In genomic region chr17:27247071-27247957, GRCh38 we compare ENCODE assay signal across 8 cellular contexts. TPM values are rescaled to one million over a fixed set of nuclear protein-coding genes. Genes with fewer than 3 reads are reported as not detected.
DNase-seq lines count a peak whose midpoint lies in the region; ATAC-seq and TF ChIP-seq lines count a peak whose summit lies in the region.

No MANE protein-coding gene starts in this region.

- peak overlapping the region; percentile 1 for H3K9ac ChIP-seq in skeletal muscle satellite cell (ENCODE audit: low read depth, low read length)

- intact Hi-C loops in head of caudate nucleus (cut with DNase I), result loop anchor here (10.0 kb wide), 1 partner anchor 47 kb away; the partner anchor contains the start of gene WSB1

- peaks cover 21% of the 10 kb centered on the region for H3K27me3 Mint-ChIP-seq in HFFc6 (ENCODE audit: insufficient read depth)

- no peaks in the 10 kb centered on the region for H3K27me3 ChIP-seq in skeletal muscle satellite cell (ENCODE audit: control insufficient read depth, insufficient read depth, low read length)

- DNase-seq in HFFc6, result peak; percentile 28
- DNase-seq in head of caudate nucleus, result peak in 27 of 42 donors; percentile 11 to 71 (median 41)
- no peak for DNase-seq in NCI-H1417 treated with DMSO at 0.1 percent for 48 hours (lab: John Stamatoyannopoulos, UW)
- DNase-seq in germinal center (ENCODE audit: low spot score), result no peak
- no peak for DNase-seq in MV-4-11 (lab: John Stamatoyannopoulos, UW)

- H3K4me3 Mint-ChIP-seq in HFFc6, result no peak overlapping the region

- H3K36me3 ChIP-seq in skeletal muscle satellite cell (ENCODE audit: insufficient read depth, low read length), result no peaks in the 10 kb centered on the region

- H3K4me2 ChIP-seq in skeletal muscle satellite cell (ENCODE audit: low read length), result no peak overlapping the region

- peaks cover 32% of the 10 kb centered on the region for H3K4me1 ChIP-seq in skeletal muscle satellite cell (ENCODE audit: control insufficient read depth, insufficient read depth, low read length)

- H3K9me3 Mint-ChIP-seq in HFFc6, result no peaks in the 10 kb centered on the region

- peaks cover 31% of the 10 kb centered on the region for H3K4me1 Mint-ChIP-seq in HFFc6 (ENCODE audit: low read depth)

- H3K9me3 ChIP-seq in skeletal muscle satellite cell (replicated peaks; ENCODE audit: low read length), result no peaks in the 10 kb centered on the region

- no peak overlapping the region for H3K4me3 ChIP-seq in skeletal muscle satellite cell (ENCODE audit: low read length)

- no peak overlapping the region for H3K27ac Mint-ChIP-seq in HFFc6

- ATAC-seq in SK-N-SH treated with all-trans-retinoic acid at 6 μM for 48 hours, result no peak; the same call in 2 of the 3 replicates
- ATAC-seq in GM19351 (IDR thresholded peaks at IDR 0.05; ENCODE audit: unreplicated experiment), result no peak

- TF ChIP-seq CTCF in HFFc6 (IDR thresholded peaks at IDR 0.05), result no peak

- H3K36me3 Mint-ChIP-seq in HFFc6 (ENCODE audit: low read depth), result no peaks in the 10 kb centered on the region

TF ChIP-seq in SK-N-SH treated with all-trans-retinoic acid at 6 μM for 48 hours, 23 proteins besides CTCF, POLR2A, EP300 and RAD21:
- TF ChIP-seq OSR1 (CRISPR knock-in tag; IDR thresholded peaks at IDR 0.05), result no peak
- TF ChIP-seq ZFP3 (CRISPR knock-in tag; IDR thresholded peaks at IDR 0.05), result 0 out of 2 replicates have a peak, but pooled peaks have one; percentile 20

RNA-seq across cellular contexts. Expression of gene WSB1, which starts 46.6 kb away (rescaled TPM):
- 10 to 100 TPM; 60.5 to 74.4 (median 66.5) TPM for total RNA-seq in HFFc6 (2021; fragmentation: NEBNext Ultra II Directional; extraction: Animal tissue kit (Norgen Biotek cat#: 25700))
- 77.3 and 86.7 TPM in 2 replicates for total RNA-seq in skeletal muscle satellite cell (2012; rRNA removed)

Comparison
In these comparisons a context has a peak if more than half of its experiments do, and no peak if none do; other contexts are left out.
1. DNase-seq: peak in HFFc6 (single experiment) and head of caudate nucleus (27 of 42); none in NCI-H1417 treated with DMSO at 0.1 percent for 48 hours (single experiment), germinal center (single experiment) and MV-4-11 (single experiment).